8 cellular contexts compared by ENCODE assay signal in the genomic region with DNA sequence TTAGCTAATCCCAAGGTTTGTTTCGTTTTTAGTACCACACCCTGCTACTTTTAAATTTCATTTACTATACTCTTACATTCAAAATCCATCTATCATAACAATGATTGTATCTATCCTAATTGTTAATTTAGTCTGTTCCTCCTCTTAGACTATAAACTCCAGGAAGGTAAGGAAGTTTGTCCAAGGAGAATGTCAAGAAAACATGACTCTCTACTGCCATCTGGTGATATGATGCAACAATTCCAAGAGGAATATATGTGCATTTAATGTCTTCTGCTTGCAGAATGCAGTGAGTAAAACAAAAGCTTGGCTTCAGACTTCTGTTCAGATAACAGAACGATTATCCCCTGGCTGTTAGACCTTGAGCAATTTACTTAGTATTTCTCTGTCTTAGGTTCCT.
DNase-seq lines count a peak whose midpoint lies in the region; ATAC-seq, FAIRE-seq and TF ChIP-seq lines count a peak whose summit lies in the region.

No MANE protein-coding gene starts in this region.

- in situ Hi-C loops in SK-MEL-5 (cut with HindIII; ENCODE audit: low pct_unique_long_range_greater_than_20kb, low sequenced_read_pairs): no loop called here

- no peaks in the 10 kb centered on the region for H3K27me3 ChIP-seq in thyroid gland

- ATAC-seq in T-cell (replicated peaks in 1 of 4): no peak

- WGBS in thyroid gland, 2 donors: 57 to 62% methylated on average over 2 of the region's 2 CpGs

- no peak for TF ChIP-seq POLR2A in thyroid gland (IDR thresholded peaks at IDR 0.05)

- TF ChIP-seq CTCF in foreskin fibroblast (IDR thresholded peaks at IDR 0.05; ENCODE audit: low read depth, low read length) (peak; percentile 20), thyroid gland (IDR thresholded peaks at IDR 0.05) (peak in 5 of 6 experiments; percentile 13 to 67 (median 52))

- peak; percentile 24 for DNase-seq in AG20443 (ENCODE audit: low spot score)
- peak; percentile 1 for DNase-seq in GM19239 (ENCODE audit: insufficient read length, low spot score)
- peak; percentile 57 for DNase-seq in LoVo (ENCODE audit: low spot score)
- DNase-seq in SK-MEL-5 (ENCODE audit: low read depth, low spot score): peak; percentile 74
- DNase-seq in foreskin fibroblast: peak; percentile 28 to 75
- DNase-seq in thyroid gland: no peak
- DNase-seq in T-cell: no peak
- DNase-seq in UCSD-AML1 (lab: John Stamatoyannopoulos, UW; ENCODE audit: unreplicated experiment): no peak

- intact Hi-C loops in thyroid gland (cut with DNase I): no loop called here

- no peak overlapping the region for H3K4me3 Mint-ChIP-seq in T-cell

- no peak overlapping the region for H3K4me3 ChIP-seq in foreskin fibroblast (ENCODE audit: low read depth in 1 of 2, low read length in 2 of 2)
- H3K4me3 ChIP-seq in thyroid gland (replicated peaks in 1 of 3): no peak overlapping the region

- peak; percentile 87 for FAIRE-seq in GM19239 (lab: Jason Lieb, UNC)

- H3K36me3 ChIP-seq in thyroid gland: no peaks in the 10 kb centered on the region

- H3K27me3 Mint-ChIP-seq in T-cell: no peaks in the 10 kb centered on the region

- H3K36me3 Mint-ChIP-seq in T-cell: no peaks in the 10 kb centered on the region

- no peaks in the 10 kb centered on the region for H3K4me1 Mint-ChIP-seq in T-cell

- peaks cover 0 to 16% (median 11%) of the 10 kb centered on the region in 3 donors for H3K9me3 Mint-ChIP-seq in T-cell

- no peak overlapping the region for H3K27ac ChIP-seq in thyroid gland

- H3K27ac Mint-ChIP-seq in T-cell: no peak overlapping the region

- CTCF ChIA-PET in T-cell (lab: Charles Lee): no interaction called here

- no peaks in the 10 kb centered on the region for H3K4me1 ChIP-seq in thyroid gland

- POLR2A ChIA-PET in T-cell (lab: Charles Lee): no interaction called here

- H3K9me3 ChIP-seq in thyroid gland: no peaks in the 10 kb centered on the region

Comparison
In these comparisons a context has a peak if more than half of its experiments do, and no peak if none do; other contexts are left out.
1. DNase-seq: peak in AG20443 (single experiment), GM19239 (single experiment), LoVo (single experiment), SK-MEL-5 (single experiment) and foreskin fibroblast (2 of 2); none in thyroid gland (0 of 2), T-cell (0 of 34) and UCSD-AML1 (single experiment).